Comparison of ENCODE assay signal across 22 cellular contexts in genomic region chr2:50674876-50675275, GRCh38.
DNase-seq lines count a peak whose midpoint lies in the region; ATAC-seq and TF ChIP-seq lines count a peak whose summit lies in the region.
"Had no signal": no experiment of that assay in that cellular context is flagged by ENCODE, and none has a peak within 500 bp of the region (broad histone marks: within the 10 kb centered on the region; RNA-seq: fewer than 3 reads in every experiment).

No MANE protein-coding gene starts in this region.

- no peak overlapping the region for H3K9ac ChIP-seq in Karpas-422 (ENCODE audit: low read length)
- H3K9ac ChIP-seq: KMS-11 had no signal

- H2AFZ ChIP-seq in Karpas-422 (ENCODE audit: low read length), result no peak overlapping the region

- no peak overlapping the region for H3K4me2 ChIP-seq in Karpas-422 (ENCODE audit: low read depth, low read length, poor library complexity, severe bottlenecking)
- H3K4me2 ChIP-seq: KMS-11 had no signal

- no peaks in the 10 kb centered on the region for H3K9me2 ChIP-seq in Karpas-422 (replicated peaks; ENCODE audit: insufficient read depth, low read length)

- H3K4me1 ChIP-seq in Karpas-422 (ENCODE audit: low read length) (no peaks in the 10 kb centered on the region), Peyer's patch (no peaks in the 10 kb centered on the region)
- H3K4me1 ChIP-seq: colonic mucosa, suprapubic skin had no signal

- H3K9me3 ChIP-seq in Karpas-422 (ENCODE audit: low read length), result peaks cover 9% of the 10 kb centered on the region
- H3K9me3 ChIP-seq in WERI-Rb-1 (ENCODE audit: severe bottlenecking), result peaks cover 3% of the 10 kb centered on the region
- H3K9me3 ChIP-seq in Peyer's patch, result no peaks in the 10 kb centered on the region
- H3K9me3 ChIP-seq: colonic mucosa had no signal

- no peak for TF ChIP-seq POLR2A in Peyer's patch (IDR thresholded peaks at IDR 0.05)

- no peaks in the 10 kb centered on the region for H3K4me1 Mint-ChIP-seq in T-helper 2 cell treated with Interferon-gamma antibody and Interleukin-4, amounts not matched to agents 5 μg/mL and 100 μg/mL, for 36 hours (ENCODE audit: low read depth)

- TF ChIP-seq CTCF in WERI-Rb-1 (IDR thresholded peaks at IDR 0.05; ENCODE audit: low read depth, low read length) (peak; percentile 28; the same call in 1 of the 2 replicates), Peyer's patch (IDR thresholded peaks at IDR 0.05) (no peak)

- H3K9me3 Mint-ChIP-seq in T-helper 2 cell treated with Interferon-gamma antibody and Interleukin-4, amounts not matched to agents 5 μg/mL and 100 μg/mL, for 36 hours, result peaks cover 14% of the 10 kb centered on the region

- no peaks in the 10 kb centered on the region for H3K79me2 ChIP-seq in Karpas-422 (ENCODE audit: low read length)

- H3K4me3 Mint-ChIP-seq in T-helper 2 cell treated with Interferon-gamma antibody and Interleukin-4, amounts not matched to agents 5 μg/mL and 100 μg/mL, for 36 hours, result no peak overlapping the region

- no peak overlapping the region for H3K4me3 ChIP-seq in Karpas-422 (ENCODE audit: low read length)
- H3K4me3 ChIP-seq in WERI-Rb-1 (ENCODE audit: low read depth, low read length), result no peak overlapping the region
- no peak overlapping the region for H3K4me3 ChIP-seq in Peyer's patch
- H3K4me3 ChIP-seq: colonic mucosa, suprapubic skin had no signal

- DNase-seq in stimulated activated CD4-positive, alpha-beta T cell treated with anti-CD3 and anti-CD28 coated beads, Interleukin-15, amount 100 ng/mL, for 24 hours, result peak; percentile 1
- no peak for DNase-seq in stimulated activated CD4-positive, alpha-beta T cell treated with anti-CD3 and anti-CD28 coated beads, Interleukin-2, amount 100 ng/mL, for 24 hours
- DNase-seq in Karpas-422, result peak; percentile 44
- DNase-seq in WERI-Rb-1, result peak; percentile 15
- DNase-seq in Peyer's patch, result no peak
- DNase-seq in NCI-H2227 treated with DMSO at 0.1 percent for 48 hours (lab: John Stamatoyannopoulos, UW), result no peak
- no peak for DNase-seq in T-helper 2 cell treated with Interferon-gamma antibody and Interleukin-4, amounts not matched to agents 5 μg/mL and 100 μg/mL, for 36 hours (ENCODE audit: low spot score)
- DNase-seq: activated CD4-positive, alpha-beta T cell treated with anti-CD3 and anti-CD28 coated beads for 1 hour; activated naive CD4-positive, alpha-beta T cell treated with Interleukin-2 at 50 U/mL for 16 hours; anterior cingulate cortex; colonic mucosa; GDM1; hippocampal formation; left cardiac atrium; NCI-H1417; SHP77; stimulated activated CD4-positive, alpha-beta T cell treated with anti-CD3 and anti-CD28 coated beads, Interleukin-4, amount 100 ng/mL, for 4 hours; stimulated activated CD8-positive, alpha-beta memory T cell treated with anti-CD3 and anti-CD28 coated beads, Interleukin-4, amount 100 ng/mL, for 48 hours; T-helper 2 cell had no signal

- H3K36me3 Mint-ChIP-seq in T-helper 2 cell treated with Interferon-gamma antibody and Interleukin-4, amounts not matched to agents 5 μg/mL and 100 μg/mL, for 36 hours (ENCODE audit: low read depth), result no peaks in the 10 kb centered on the region

- H3K27ac Mint-ChIP-seq in T-helper 2 cell treated with Interferon-gamma antibody and Interleukin-4, amounts not matched to agents 5 μg/mL and 100 μg/mL, for 36 hours, result no peak overlapping the region

- H3K36me3 ChIP-seq in Karpas-422 (ENCODE audit: insufficient read depth, low read length), result no peaks in the 10 kb centered on the region
- no peaks in the 10 kb centered on the region for H3K36me3 ChIP-seq in WERI-Rb-1
- H3K36me3 ChIP-seq in Peyer's patch, result no peaks in the 10 kb centered on the region
- H3K36me3 ChIP-seq: colonic mucosa, suprapubic skin had no signal

- H3K27me3 ChIP-seq in Karpas-422 (ENCODE audit: low read length) (no peaks in the 10 kb centered on the region), WERI-Rb-1 (ENCODE audit: insufficient read depth, low read depth, severe bottlenecking) (no peaks in the 10 kb centered on the region), Peyer's patch (no peaks in the 10 kb centered on the region)
- H3K27me3 ChIP-seq: colonic mucosa, suprapubic skin had no signal

- no peaks in the 10 kb centered on the region for H3K27me3 Mint-ChIP-seq in T-helper 2 cell treated with Interferon-gamma antibody and Interleukin-4, amounts not matched to agents 5 μg/mL and 100 μg/mL, for 36 hours (ENCODE audit: low read depth)

- no peaks in the 10 kb centered on the region for H4K20me1 ChIP-seq in Karpas-422 (ENCODE audit: insufficient read depth, low read depth, low read length)

- H3K27ac ChIP-seq in Karpas-422 (ENCODE audit: low read length) (no peak overlapping the region), WERI-Rb-1 (no peak overlapping the region), Peyer's patch (no peak overlapping the region)
- H3K27ac ChIP-seq: colonic mucosa, KMS-11, suprapubic skin had no signal

- no peak for ATAC-seq in HG02973 (IDR thresholded peaks at IDR 0.05; ENCODE audit: unreplicated experiment)
- ATAC-seq: left cardiac atrium had no signal

Comparison
In these comparisons a context has a peak if more than half of its experiments do, and no peak if none do; other contexts are left out.
1. DNase-seq: peak in stimulated activated CD4-positive, alpha-beta T cell treated with anti-CD3 and anti-CD28 coated beads, Interleukin-15, amount 100 ng/mL, for 24 hours (single experiment), Karpas-422 (single experiment) and WERI-Rb-1 (single experiment); none in stimulated activated CD4-positive, alpha-beta T cell treated with anti-CD3 and anti-CD28 coated beads, Interleukin-2, amount 100 ng/mL, for 24 hours (0 of 2), Peyer's patch (0 of 3), NCI-H2227 treated with DMSO at 0.1 percent for 48 hours (single experiment) and T-helper 2 cell treated with Interferon-gamma antibody and Interleukin-4, amounts not matched to agents 5 μg/mL and 100 μg/mL, for 36 hours (single experiment).